In the genomic region with DNA sequence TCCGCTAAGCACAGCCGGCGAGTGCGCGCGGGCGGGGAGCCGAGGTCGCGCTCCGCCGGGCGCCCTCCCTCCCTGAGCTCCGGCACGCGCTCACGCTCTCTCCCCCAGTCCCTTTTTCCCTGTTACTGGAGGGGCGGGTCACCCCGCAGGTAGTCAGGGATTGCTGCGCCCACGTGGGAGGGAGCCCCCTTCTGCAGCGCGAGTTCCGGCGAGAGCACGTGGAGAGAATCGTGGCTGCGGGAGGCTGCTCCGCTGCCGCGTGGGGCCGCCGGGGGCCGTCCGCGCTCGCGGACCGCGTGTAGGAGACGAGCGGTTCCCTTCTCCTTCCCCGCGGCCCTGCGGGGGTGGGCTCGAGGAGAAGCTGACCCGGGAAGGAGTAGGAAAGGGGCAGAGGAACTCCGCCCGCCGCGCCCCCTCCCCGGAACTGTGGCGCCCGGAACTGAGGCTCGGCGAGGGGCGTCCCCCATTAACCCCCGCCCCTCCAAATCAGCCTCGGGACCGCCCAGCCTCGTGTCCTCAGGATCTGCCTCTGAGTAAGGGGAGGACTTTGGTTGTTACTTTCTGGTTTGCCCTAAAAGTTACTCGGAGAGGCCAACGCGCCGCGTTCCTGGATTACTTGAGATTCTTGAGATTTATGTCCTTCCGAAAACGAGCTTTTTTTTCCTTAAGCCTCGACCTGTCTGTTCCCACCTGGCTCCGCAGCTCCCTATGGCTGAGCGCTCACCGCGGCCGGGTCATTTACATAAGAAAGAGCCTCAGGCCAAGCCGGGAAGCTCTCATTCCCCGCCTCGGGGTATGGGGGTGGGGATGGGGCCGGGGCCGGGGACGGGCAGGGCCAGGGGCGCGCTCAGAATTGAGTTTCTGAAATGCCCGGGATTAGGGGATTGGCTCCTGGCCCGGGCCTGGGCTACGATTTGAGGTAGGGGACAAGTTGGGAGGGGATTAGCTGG, we compare ENCODE assay signal across 1 cellular context.
A peak's percentile ranks its signal among the peaks of the same experiment; 100 is the strongest.
TF ChIP-seq lines count a peak whose summit lies in the region.

No MANE protein-coding gene starts in this region.

TF ChIP-seq in GM12878, 131 proteins besides CTCF, POLR2A, EP300 and RAD21 (continued from another document and continues in another):
- TF ChIP-seq, protein P1, sequence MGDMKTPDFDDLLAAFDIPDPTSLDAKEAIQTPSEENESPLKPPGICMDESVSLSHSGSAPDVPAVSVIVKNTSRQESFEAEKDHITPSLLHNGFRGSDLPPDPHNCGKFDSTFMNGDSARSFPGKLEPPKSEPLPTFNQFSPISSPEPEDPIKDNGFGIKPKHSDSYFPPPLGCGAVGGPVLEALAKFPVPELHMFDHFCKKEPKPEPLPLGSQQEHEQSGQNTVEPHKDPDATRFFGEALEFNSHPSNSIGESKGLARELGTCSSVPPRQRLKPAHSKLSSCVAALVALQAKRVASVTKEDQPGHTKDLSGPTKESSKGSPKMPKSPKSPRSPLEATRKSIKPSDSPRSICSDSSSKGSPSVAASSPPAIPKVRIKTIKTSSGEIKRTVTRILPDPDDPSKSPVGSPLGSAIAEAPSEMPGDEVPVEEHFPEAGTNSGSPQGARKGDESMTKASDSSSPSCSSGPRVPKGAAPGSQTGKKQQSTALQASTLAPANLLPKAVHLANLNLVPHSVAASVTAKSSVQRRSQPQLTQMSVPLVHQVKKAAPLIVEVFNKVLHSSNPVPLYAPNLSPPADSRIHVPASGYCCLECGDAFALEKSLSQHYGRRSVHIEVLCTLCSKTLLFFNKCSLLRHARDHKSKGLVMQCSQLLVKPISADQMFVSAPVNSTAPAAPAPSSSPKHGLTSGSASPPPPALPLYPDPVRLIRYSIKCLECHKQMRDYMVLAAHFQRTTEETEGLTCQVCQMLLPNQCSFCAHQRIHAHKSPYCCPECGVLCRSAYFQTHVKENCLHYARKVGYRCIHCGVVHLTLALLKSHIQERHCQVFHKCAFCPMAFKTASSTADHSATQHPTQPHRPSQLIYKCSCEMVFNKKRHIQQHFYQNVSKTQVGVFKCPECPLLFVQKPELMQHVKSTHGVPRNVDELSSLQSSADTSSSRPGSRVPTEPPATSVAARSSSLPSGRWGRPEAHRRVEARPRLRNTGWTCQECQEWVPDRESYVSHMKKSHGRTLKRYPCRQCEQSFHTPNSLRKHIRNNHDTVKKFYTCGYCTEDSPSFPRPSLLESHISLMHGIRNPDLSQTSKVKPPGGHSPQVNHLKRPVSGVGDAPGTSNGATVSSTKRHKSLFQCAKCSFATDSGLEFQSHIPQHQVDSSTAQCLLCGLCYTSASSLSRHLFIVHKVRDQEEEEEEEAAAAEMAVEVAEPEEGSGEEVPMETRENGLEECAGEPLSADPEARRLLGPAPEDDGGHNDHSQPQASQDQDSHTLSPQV (IDR thresholded peaks at IDR 0.05), result no peak
- TF ChIP-seq SMC3 (IDR thresholded peaks at IDR 0.05; ENCODE audit: borderline replicate concordance, low read length) (no peak), NKRF (conservative IDR thresholded peaks at IDR 0.05) (peak; percentile 96), MEF2B (IDR thresholded peaks at IDR 0.05; ENCODE audit: partially characterized antibody, poor library complexity, severe bottlenecking) (peak; percentile 60), FOS (IDR thresholded peaks at IDR 0.05; ENCODE audit: borderline replicate concordance, extremely low read depth, insufficient read length) (no peak), REST (IDR thresholded peaks at IDR 0.05; ENCODE audit: low read depth, low read length) (no peak), YY1 (IDR thresholded peaks at IDR 0.05; ENCODE audit: low read depth, low read length) (peak; percentile 22), SMARCA5 (IDR thresholded peaks at IDR 0.05) (no peak), ZNF622 (IDR thresholded peaks at IDR 0.05) (no peak), BCL3 (IDR thresholded peaks at IDR 0.05; ENCODE audit: borderline replicate concordance, insufficient read depth, low read depth, low read length, poor library complexity, severe bottlenecking) (peak; percentile 21), YBX1 (IDR thresholded peaks at IDR 0.05) (no peak), USF2 (IDR thresholded peaks at IDR 0.05; ENCODE audit: borderline replicate concordance, low read depth, low read length) (no peak; the same call in 1 of the 2 replicates), IRF5 (IDR thresholded peaks at IDR 0.05; ENCODE audit: borderline replicate concordance) (no peak), TCF3 (IDR thresholded peaks at IDR 0.05; ENCODE audit: borderline replicate concordance, insufficient read depth, low read depth, low read length) (no peak), JUNB (IDR thresholded peaks at IDR 0.05) (no peak), NRF1 (conservative IDR thresholded peaks at IDR 0.05; ENCODE audit: low read depth, low read length) (no peak), USF1 (IDR thresholded peaks at IDR 0.05; ENCODE audit: borderline replicate concordance, extremely low read length, insufficient read depth, low read depth, low read length) (peak; percentile 62), RCOR1 (conservative IDR thresholded peaks at IDR 0.05; ENCODE audit: low read depth, low read length) (no peak), GABPA (IDR thresholded peaks at IDR 0.05; ENCODE audit: low read depth) (peak; percentile 65; the same call in 1 of the 2 replicates), MYB (IDR thresholded peaks at IDR 0.05; ENCODE audit: borderline replicate concordance, low read depth, low read length) (no peak), CHD2 (IDR thresholded peaks at IDR 0.05; ENCODE audit: borderline replicate concordance, low read depth, low read length) (peak; percentile 40; the same call in 1 of the 2 replicates), TCF7 (IDR thresholded peaks at IDR 0.05; ENCODE audit: borderline replicate concordance) (no peak), FOXM1 (IDR thresholded peaks at IDR 0.05; ENCODE audit: low read depth, low read length) (no peak), NFIC (IDR thresholded peaks at IDR 0.05; ENCODE audit: low read depth, low read length) (no peak), NR2C1 (IDR thresholded peaks at IDR 0.05) (peak; percentile 48)
- TF ChIP-seq, protein P2, sequence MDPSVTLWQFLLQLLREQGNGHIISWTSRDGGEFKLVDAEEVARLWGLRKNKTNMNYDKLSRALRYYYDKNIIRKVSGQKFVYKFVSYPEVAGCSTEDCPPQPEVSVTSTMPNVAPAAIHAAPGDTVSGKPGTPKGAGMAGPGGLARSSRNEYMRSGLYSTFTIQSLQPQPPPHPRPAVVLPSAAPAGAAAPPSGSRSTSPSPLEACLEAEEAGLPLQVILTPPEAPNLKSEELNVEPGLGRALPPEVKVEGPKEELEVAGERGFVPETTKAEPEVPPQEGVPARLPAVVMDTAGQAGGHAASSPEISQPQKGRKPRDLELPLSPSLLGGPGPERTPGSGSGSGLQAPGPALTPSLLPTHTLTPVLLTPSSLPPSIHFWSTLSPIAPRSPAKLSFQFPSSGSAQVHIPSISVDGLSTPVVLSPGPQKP (IDR thresholded peaks at IDR 0.05; ENCODE audit: low read depth, low read length), result no peak
- TF ChIP-seq, protein P3, sequence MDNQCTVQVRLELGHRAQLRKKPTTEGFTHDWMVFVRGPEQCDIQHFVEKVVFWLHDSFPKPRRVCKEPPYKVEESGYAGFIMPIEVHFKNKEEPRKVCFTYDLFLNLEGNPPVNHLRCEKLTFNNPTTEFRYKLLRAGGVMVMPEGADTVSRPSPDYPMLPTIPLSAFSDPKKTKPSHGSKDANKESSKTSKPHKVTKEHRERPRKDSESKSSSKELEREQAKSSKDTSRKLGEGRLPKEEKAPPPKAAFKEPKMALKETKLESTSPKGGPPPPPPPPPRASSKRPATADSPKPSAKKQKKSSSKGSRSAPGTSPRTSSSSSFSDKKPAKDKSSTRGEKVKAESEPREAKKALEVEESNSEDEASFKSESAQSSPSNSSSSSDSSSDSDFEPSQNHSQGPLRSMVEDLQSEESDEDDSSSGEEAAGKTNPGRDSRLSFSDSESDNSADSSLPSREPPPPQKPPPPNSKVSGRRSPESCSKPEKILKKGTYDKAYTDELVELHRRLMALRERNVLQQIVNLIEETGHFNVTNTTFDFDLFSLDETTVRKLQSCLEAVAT (IDR thresholded peaks at IDR 0.05), result no peak
- TF ChIP-seq, protein P4, sequence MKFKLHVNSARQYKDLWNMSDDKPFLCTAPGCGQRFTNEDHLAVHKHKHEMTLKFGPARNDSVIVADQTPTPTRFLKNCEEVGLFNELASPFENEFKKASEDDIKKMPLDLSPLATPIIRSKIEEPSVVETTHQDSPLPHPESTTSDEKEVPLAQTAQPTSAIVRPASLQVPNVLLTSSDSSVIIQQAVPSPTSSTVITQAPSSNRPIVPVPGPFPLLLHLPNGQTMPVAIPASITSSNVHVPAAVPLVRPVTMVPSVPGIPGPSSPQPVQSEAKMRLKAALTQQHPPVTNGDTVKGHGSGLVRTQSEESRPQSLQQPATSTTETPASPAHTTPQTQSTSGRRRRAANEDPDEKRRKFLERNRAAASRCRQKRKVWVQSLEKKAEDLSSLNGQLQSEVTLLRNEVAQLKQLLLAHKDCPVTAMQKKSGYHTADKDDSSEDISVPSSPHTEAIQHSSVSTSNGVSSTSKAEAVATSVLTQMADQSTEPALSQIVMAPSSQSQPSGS (IDR thresholded peaks at IDR 0.05; ENCODE audit: low read length), result no peak
